In genomic region chr17:27293359-27293897, GRCh38 we compare ENCODE assay signal across 8 cellular contexts. TPM values are rescaled to one million over a fixed set of nuclear protein-coding genes. Genes with fewer than 3 reads are reported as not detected.
DNase-seq lines count a peak whose midpoint lies in the region; ATAC-seq and TF ChIP-seq lines count a peak whose summit lies in the region.

No MANE protein-coding gene starts in this region.

- H3K4me1 Mint-ChIP-seq in neural crest cell: peaks cover 31% of the 10 kb centered on the region

- H3K9me3 Mint-ChIP-seq in neural crest cell: no peaks in the 10 kb centered on the region

- H3K9ac ChIP-seq in ES-I3 (ENCODE audit: low read depth, low read length): peak overlapping the region; percentile 12

- H3K4me1 ChIP-seq in ES-I3 (ENCODE audit: insufficient read depth, low read length): peaks cover 7% of the 10 kb centered on the region; the same call in 1 of the 2 replicates

- POLR2A ChIA-PET in RWPE1 (lab: Yijun Ruan, JAX; ENCODE audit: low non-redundant PET): interaction anchor here (0.5 to 1.9 kb wide), 2 partner anchors 55 to 313 kb away, joined by 3 to 4 read pairs; no protein-coding TSS in a partner anchor

- TF ChIP-seq CTCF in RWPE1 (conservative IDR thresholded peaks at IDR 0.05; ENCODE audit: low read depth): no peak
- no peak for TF ChIP-seq CTCF in neural crest cell (conservative IDR thresholded peaks at IDR 0.05)

- peak overlapping the region; percentile 99 for H3K4me3 Mint-ChIP-seq in neural crest cell

- CTCF ChIA-PET in RWPE1 (lab: Yijun Ruan, JAX): interaction anchor here (0.7 to 1.8 kb wide), 2 partner anchors 30 to 57 kb away, joined by 3 to 10 read pairs; no protein-coding TSS in a partner anchor

- no peaks in the 10 kb centered on the region for H3K9me3 ChIP-seq in ES-I3 (ENCODE audit: control insufficient read depth, insufficient read depth, low read length)

- peaks cover 7% of the 10 kb centered on the region for H3K36me3 Mint-ChIP-seq in neural crest cell (ENCODE audit: low read depth)

- H3K27ac Mint-ChIP-seq in neural crest cell (ENCODE audit: unreplicated experiment): peak overlapping the region; percentile 92

- H3K27ac ChIP-seq in RWPE1: peak overlapping the region; percentile 95
- H3K27ac ChIP-seq in cingulate gyrus (ENCODE audit: low read depth, low read length): peak overlapping the region; percentile 81

- DNase-seq in RWPE1 (ENCODE audit: low spot score) (no peak), neural crest cell (ENCODE audit: low read depth, low spot score) (no peak), dedifferentiated amniotic fluid mesenchymal stem cell (ENCODE audit: extremely low spot score) (no peak), COLO668 (lab: John Stamatoyannopoulos, UW; ENCODE audit: unreplicated experiment) (no peak)
- DNase-seq in effector CD4-positive, alpha-beta T cell: no peak

- no peak for ATAC-seq in GM19328 (IDR thresholded peaks at IDR 0.05; ENCODE audit: unreplicated experiment)

- H3K36me3 ChIP-seq in ES-I3 (ENCODE audit: insufficient read depth, low read length): no peaks in the 10 kb centered on the region; the same call in 1 of the 2 replicates

- H3K27me3 Mint-ChIP-seq in neural crest cell (ENCODE audit: low read depth): no peaks in the 10 kb centered on the region

RNA-seq across cellular contexts. Expression of gene WSB1, which starts 0.5 kb away (rescaled TPM):
- 231 and 237 TPM in 2 replicates for total RNA-seq in neural crest cell
